8 cellular contexts compared by ENCODE assay signal in the genomic region with DNA sequence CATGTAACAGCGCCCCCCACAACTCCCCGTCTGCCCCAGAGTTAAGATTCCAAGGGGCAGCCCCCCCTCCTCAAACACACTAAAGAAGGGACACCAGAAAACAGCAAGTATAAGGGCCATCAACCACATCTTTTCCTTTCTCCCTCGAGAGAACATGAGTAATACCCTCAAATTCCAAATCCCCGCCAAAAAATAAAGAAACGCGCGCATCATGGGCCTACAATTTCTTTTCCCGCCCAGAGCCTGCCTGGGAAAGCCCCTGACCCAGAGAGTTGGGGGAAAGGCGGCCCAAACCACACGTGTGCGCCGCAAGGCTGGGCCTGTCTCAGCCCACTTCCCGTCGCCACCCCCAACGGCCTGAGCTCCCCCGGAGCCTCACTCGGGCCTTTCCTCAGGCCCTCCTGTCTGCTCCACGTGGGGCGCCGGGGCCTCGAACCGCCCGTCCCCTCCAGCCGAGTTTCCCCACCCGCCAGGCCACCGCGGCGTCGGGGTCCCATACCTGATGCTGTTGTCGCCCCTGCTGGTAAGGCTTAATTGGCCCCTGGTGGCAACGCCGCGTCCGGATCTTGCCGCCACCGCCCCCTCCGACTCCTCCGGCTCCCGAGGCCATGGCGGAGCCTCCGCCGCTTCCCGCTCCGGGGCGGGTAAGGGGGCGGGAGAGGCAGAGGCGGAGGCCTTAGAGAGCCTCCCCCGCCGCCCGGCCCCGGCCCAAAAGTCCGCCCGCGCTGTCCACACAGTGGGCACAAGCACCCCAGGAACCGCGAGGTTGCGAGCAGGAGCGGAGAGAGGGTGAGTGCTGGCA. TPM values are rescaled to one million over a fixed set of nuclear protein-coding genes. Genes with fewer than 3 reads are reported as not detected.
DNase-seq lines count a peak whose midpoint lies in the region; ATAC-seq, FAIRE-seq and TF ChIP-seq lines count a peak whose summit lies in the region.

No MANE protein-coding gene starts in this region.

- H3K4me1 ChIP-seq in H1 (replicated peaks in 1 of 4; ENCODE audit: control insufficient read depth in 3 of 4, insufficient read depth in 4 of 4, low read length in 3 of 4) (peaks cover 0 to 6% (median 0%) of the 10 kb centered on the region in 4 experiments; a peak in 3 of 7 replicates), mononuclear cell (ENCODE audit: insufficient read depth, low read length) (peaks cover 44% of the 10 kb centered on the region)

- H3K4ac ChIP-seq in H1 (replicated peaks; ENCODE audit: insufficient read length, low read depth, low read length) = peak overlapping the region; percentile 82

- H3K27ac ChIP-seq in H1 (ENCODE audit: low read depth, low read length) = peak overlapping the region; percentile 93

- H4K20me1 ChIP-seq in H1 (replicated peaks in 1 of 2; ENCODE audit: control insufficient read depth in 1 of 2, insufficient read depth in 2 of 2, low read length in 2 of 2) = peaks cover 7 to 8% of the 10 kb centered on the region in 2 experiments

- 1% methylated on average over 20 of the region's 58 CpGs; no CpG with 5 or more reads in 1 of the 2 experiments for WGBS in H1 (ENCODE audit: extremely low coverage in 1 of 2, insufficient coverage in 1 of 2, insufficient read length in 1 of 2, insufficient replicate concordance in 2 of 2, low coverage in 1 of 2, low lambda C conversion rate in 2 of 2, missing lambda C conversion rate in 1 of 2), 2 experiments

- DNase-seq in AG09319 (ENCODE audit: extremely low read depth, low read depth) (no peak), NCI-H510A treated with DMSO at 0.1 percent for 48 hours (lab: John Stamatoyannopoulos, UW) (peak; percentile 13), H1 (ENCODE audit: low read depth in 1 of 2, low spot score in 2 of 2) (peak in 1 of 2 experiments; percentile 75)
- DNase-seq in activated CD8-positive, alpha-beta T cell treated with anti-CD3 and anti-CD28 coated beads, Interleukin-2, amount 10 ng/mL, durations not matched to agents 7 days and 5 days = peak; percentile 91
- peak; percentile 63 to 64 for DNase-seq in stimulated activated CD8-positive, alpha-beta memory T cell treated with anti-CD3 and anti-CD28 coated beads, Interleukin-7, amount 100 ng/mL, for 1 hour (ENCODE audit: low read depth in 2 of 2)

- CTCF ChIA-PET in activated CD8-positive, alpha-beta T cell treated with anti-CD3 and anti-CD28 coated beads, Interleukin-2, amount 10 ng/mL, durations not matched to agents 7 days and 5 days (lab: Charles Lee) = interaction anchor here (1.2 to 1.9 kb wide), 2 partner anchors 9 to 98 kb away, joined by 3 to 7 read pairs; no protein-coding TSS in a partner anchor
- CTCF ChIA-PET in H1 (lab: Charles Lee; ENCODE audit: partially characterized antibody) = interaction anchor here (1.2 to 2.4 kb wide), 2 partner anchors 10 to 11 kb away, joined by 4 to 7 read pairs; no protein-coding TSS in a partner anchor

- no peak; a peak in 1 of 4 replicates for TF ChIP-seq RAD21 in H1 (IDR thresholded peaks at IDR 0.05 in 1 of 2, conservative IDR thresholded peaks at IDR 0.05 in 1 of 2; ENCODE audit: low read depth in 2 of 2, low read length in 2 of 2)

- H3K27ac Mint-ChIP-seq in activated CD8-positive, alpha-beta T cell treated with anti-CD3 and anti-CD28 coated beads, Interleukin-2, amount 10 ng/mL, durations not matched to agents 7 days and 5 days = peak overlapping the region; percentile 96

- POLR2A ChIA-PET in activated CD8-positive, alpha-beta T cell treated with anti-CD3 and anti-CD28 coated beads, Interleukin-2, amount 10 ng/mL, durations not matched to agents 7 days and 5 days (lab: Charles Lee) = interaction anchor here (0.6 to 3.4 kb wide), 15 partner anchors 8 to 1573 kb away, joined by 3 to 39 read pairs (median 3); a partner anchor contains a TSS
- POLR2A ChIA-PET in H1 (lab: Charles Lee; ENCODE audit: partially characterized antibody) = interaction anchor here (0.7 to 2.8 kb wide), 19 partner anchors 8 to 477 kb away, joined by 3 to 14 read pairs (median 3); a partner anchor contains a TSS

- H2BK20ac ChIP-seq in H1 (ENCODE audit: low read length) = no peak overlapping the region

- H2AFZ ChIP-seq in H1 (ENCODE audit: low read length) = no peak overlapping the region

- TF ChIP-seq EP300 in H1 (IDR thresholded peaks at IDR 0.05; ENCODE audit: borderline replicate concordance in 1 of 2, low read depth in 2 of 2, low read length in 2 of 2) = no peak

- H2BK15ac ChIP-seq in H1 (ENCODE audit: low read length) = no peak overlapping the region

- peak overlapping the region; percentile 27; the same call in 1 of the 2 replicates for H2BK12ac ChIP-seq in H1 (ENCODE audit: low read depth, low read length)

- peak overlapping the region; percentile 88 for H3K56ac ChIP-seq in H1 (replicated peaks; ENCODE audit: insufficient read length, low read depth, low read length)

- no peaks in the 10 kb centered on the region for H3K23me2 ChIP-seq in H1 (ENCODE audit: low read depth, low read length)

- no peak overlapping the region for H3K14ac ChIP-seq in H1 (ENCODE audit: insufficient read length)

- no peaks in the 10 kb centered on the region for H3K9me3 Mint-ChIP-seq in activated CD8-positive, alpha-beta T cell treated with anti-CD3 and anti-CD28 coated beads, Interleukin-2, amount 10 ng/mL, durations not matched to agents 7 days and 5 days (ENCODE audit: insufficient read depth)

- H3K23ac ChIP-seq in H1 (ENCODE audit: insufficient read length) = no peak overlapping the region

- peak overlapping the region; percentile 94 for H2BK5ac ChIP-seq in H1 (ENCODE audit: low read depth, low read length)

- peaks cover 32% of the 10 kb centered on the region for H3K36me3 Mint-ChIP-seq in activated CD8-positive, alpha-beta T cell treated with anti-CD3 and anti-CD28 coated beads, Interleukin-2, amount 10 ng/mL, durations not matched to agents 7 days and 5 days (ENCODE audit: low read depth)

- peak overlapping the region; percentile 80 to 92 (median 89) for H3K4me3 ChIP-seq in H1 (ENCODE audit: extremely low read depth in 1 of 4, insufficient read depth in 2 of 4, low read depth in 3 of 4, low read length in 4 of 4)
- H3K4me3 ChIP-seq in mononuclear cell (ENCODE audit: low read length) = peak overlapping the region; percentile 95

- H2BK120ac ChIP-seq in H1 (replicated peaks; ENCODE audit: low read depth, low read length) = no peak overlapping the region

- ATAC-seq in GM18868 (IDR thresholded peaks at IDR 0.05; ENCODE audit: unreplicated experiment) (peak; percentile 75), HG03097 (IDR thresholded peaks at IDR 0.05; ENCODE audit: low FRiP score, unreplicated experiment) (peak; percentile 61)
- peak; percentile 70 for ATAC-seq in activated CD8-positive, alpha-beta T cell treated with anti-CD3 and anti-CD28 coated beads, Interleukin-2, amount 10 ng/mL, durations not matched to agents 7 days and 5 days

- peak in 1 of 2 experiments; percentile 61; a peak in 2 of 3 replicates for TF ChIP-seq POLR2A in H1 (IDR thresholded peaks at IDR 0.05; ENCODE audit: control extremely low read depth in 1 of 2, low read depth in 2 of 2, low read length in 2 of 2)

- peaks cover 37% of the 10 kb centered on the region for H3K4me1 Mint-ChIP-seq in activated CD8-positive, alpha-beta T cell treated with anti-CD3 and anti-CD28 coated beads, Interleukin-2, amount 10 ng/mL, durations not matched to agents 7 days and 5 days (ENCODE audit: low read depth)

- FAIRE-seq in H1 (lab: Jason Lieb, UNC) = no peak

- TF ChIP-seq CTCF in AG09319 (IDR thresholded peaks at IDR 0.05; ENCODE audit: low read depth, low read length) (peak; percentile 4; the same call in 1 of the 2 replicates), H1 (IDR thresholded peaks at IDR 0.05; ENCODE audit: control extremely low read depth in 1 of 3, insufficient read depth in 1 of 3, low read depth in 1 of 3, low read length in 3 of 3) (peak in 2 of 3 experiments; percentile 4 to 21; a peak in 2 of 4 replicates)

- H3K79me2 ChIP-seq in H1 (ENCODE audit: control insufficient read depth in 1 of 2, insufficient read depth in 2 of 2, low read length in 2 of 2) = peaks cover 32 to 51% of the 10 kb centered on the region in 2 experiments

- no peaks in the 10 kb centered on the region for H3K27me3 Mint-ChIP-seq in activated CD8-positive, alpha-beta T cell treated with anti-CD3 and anti-CD28 coated beads, Interleukin-2, amount 10 ng/mL, durations not matched to agents 7 days and 5 days (ENCODE audit: low read depth)

- H3K4me2 ChIP-seq in H1 (ENCODE audit: insufficient read depth in 1 of 2, low read depth in 2 of 2, low read length in 2 of 2) = peak overlapping the region; percentile 51 to 67

- H3K4me3 Mint-ChIP-seq in activated CD8-positive, alpha-beta T cell treated with anti-CD3 and anti-CD28 coated beads, Interleukin-2, amount 10 ng/mL, durations not matched to agents 7 days and 5 days = peak overlapping the region; percentile 85

- H3K9me3 ChIP-seq in H1 (ENCODE audit: insufficient read depth in 2 of 2, low read depth in 1 of 2, low read length in 1 of 2) (no peaks in the 10 kb centered on the region), mononuclear cell (ENCODE audit: low read depth, low read length) (no peaks in the 10 kb centered on the region)

- peak overlapping the region; percentile 98 for H4K8ac ChIP-seq in H1 (ENCODE audit: extremely low read depth, insufficient read depth, low read length)

- peak overlapping the region; percentile 95 to 99 (median 98) for H3K9ac ChIP-seq in H1 (replicated peaks in 1 of 4; ENCODE audit: extremely low read depth in 1 of 4, low read depth in 3 of 4, low read length in 3 of 4)

- H3K27me3 ChIP-seq in H1 (replicated peaks in 1 of 4; ENCODE audit: control insufficient read depth in 3 of 4, extremely low read depth in 1 of 4, insufficient read depth in 3 of 4, low read length in 3 of 4) (no peaks in the 10 kb centered on the region), mononuclear cell (ENCODE audit: insufficient read depth, low read length) (no peaks in the 10 kb centered on the region)

- H3K79me1 ChIP-seq in H1 (ENCODE audit: low read depth, low read length) = no peaks in the 10 kb centered on the region

- peak overlapping the region; percentile 81 for H4K5ac ChIP-seq in H1 (ENCODE audit: insufficient read length, low read depth, low read length)

- no peaks in the 10 kb centered on the region for H3K36me3 ChIP-seq in H1 (ENCODE audit: control insufficient read depth in 2 of 4, insufficient read depth in 4 of 4, low read length in 3 of 4)

- H2AK5ac ChIP-seq in H1 (ENCODE audit: low read depth, low read length) = no peak overlapping the region

- peak overlapping the region; percentile 83 for H3K18ac ChIP-seq in H1 (ENCODE audit: extremely low read depth, low read length)

- H4K91ac ChIP-seq in H1 (replicated peaks; ENCODE audit: insufficient read length, low read length) = peak overlapping the region; percentile 93

RNA-seq across cellular contexts. Expression of a gene that starts 0.7 kb away (rescaled TPM):
- 10 to 100 TPM; 72.2 to 73.6 TPM for total RNA-seq in activated CD8-positive, alpha-beta T cell treated with anti-CD3 and anti-CD28 coated beads, Interleukin-2, amount 10 ng/mL, durations not matched to agents 7 days and 5 days
- 84.8 and 86.8 TPM in 2 replicates for total RNA-seq in H1 (2021; fragmentation: NEBNext Ultra II Directional; extraction: Animal tissue kit (Norgen Biotek cat#: 25700))
- 28.0 and 47.0 TPM in 2 replicates for polyA plus RNA-seq in H1 (2011; rRNA removed)
- 31.8 TPM for polyA plus RNA-seq in H1 (2011; cell fraction: cytosol; rRNA removed)
- 37.0 TPM for polyA plus RNA-seq in H1 (2011; cell fraction: nucleus; rRNA removed)
- 34.7 to 45.5 TPM (median 40.1 TPM) in 4 replicates for polyA plus RNA-seq in H1 (2012, experiment 1 of 2)
- polyA plus RNA-seq in H1 (2012, experiment 2 of 2) = 2.7 TPM
- polyA plus RNA-seq in H1 (2013, experiment 1 of 2) = 38.8 TPM
- polyA plus RNA-seq in H1 (2013, experiment 2 of 2) = 37.9 TPM
- 74.9 and 108 TPM in 2 replicates for polyA minus RNA-seq in H1 (2011; rRNA and poly(A)+ RNA removed)
- 37.2 TPM for polyA minus RNA-seq in H1 (2011; cell fraction: cytosol; rRNA and poly(A)+ RNA removed)
- 59.9 TPM for polyA minus RNA-seq in H1 (2011; cell fraction: nucleus; rRNA and poly(A)+ RNA removed)
- total RNA-seq in mononuclear cell = 68.4 TPM
